Comparison of ENCODE assay signal across 10 cellular contexts in the genomic region with DNA sequence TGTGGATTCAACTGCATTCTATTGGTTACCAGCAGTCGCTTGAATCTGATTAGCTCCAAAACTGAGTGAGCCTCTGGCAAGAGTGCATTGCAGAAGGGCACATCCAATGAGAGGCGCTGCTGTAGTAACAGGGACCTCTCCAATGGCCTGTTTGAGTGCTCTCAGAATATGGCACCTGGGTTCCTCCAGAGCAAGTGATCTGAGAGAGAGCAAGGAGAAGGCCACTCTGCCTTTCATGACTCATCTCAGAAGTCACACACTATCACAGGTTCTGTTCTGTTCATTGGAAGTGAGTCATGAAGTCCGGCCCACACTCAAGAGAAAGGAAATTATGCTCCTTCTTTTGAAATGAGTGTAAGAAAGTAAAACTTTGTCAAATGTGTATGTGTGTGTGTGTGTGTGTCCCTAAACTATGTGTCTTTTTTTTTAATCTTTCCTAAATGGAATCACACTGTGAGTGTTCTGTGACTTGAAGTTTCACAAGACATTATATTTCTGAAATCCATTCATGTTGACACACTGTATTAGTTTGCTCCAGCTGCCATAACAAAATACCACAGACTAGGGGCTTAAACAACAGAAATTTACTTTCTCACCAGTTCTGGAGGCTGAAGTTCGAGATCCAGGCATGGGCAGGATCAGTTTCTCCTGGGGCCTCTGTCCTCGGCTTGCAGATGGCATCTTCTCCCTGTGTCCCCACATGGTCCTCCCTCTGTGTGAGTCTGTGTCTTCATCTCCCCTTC.
A peak's percentile ranks its signal among the peaks of the same experiment; 100 is the strongest.
DNase-seq lines count a peak whose midpoint lies in the region; ATAC-seq and TF ChIP-seq lines count a peak whose summit lies in the region.
"Had no signal": no experiment of that assay in that cellular context is flagged by ENCODE, and none has a peak within 500 bp of the region (broad histone marks: within the 10 kb centered on the region; RNA-seq: fewer than 3 reads in every experiment).

No MANE protein-coding gene starts in this region.

- DNase-seq in activated CD4-positive, alpha-beta memory T cell treated with anti-CD3 and anti-CD28 coated beads for 36 hours = peak; percentile 61
- DNase-seq in activated CD4-positive, alpha-beta memory T cell treated with anti-CD3 and anti-CD28 coated beads, Interleukin-2, amount 10 ng/mL, durations not matched to agents 7 days and 5 days = no peak
- peak; percentile 36 for DNase-seq in HPDE6-E6E7 (ENCODE audit: extremely low spot score)
- DNase-seq in epithelial cell of prostate (ENCODE audit: low read depth, low spot score) = peak; percentile 78
- DNase-seq in DMS 273 (lab: John Stamatoyannopoulos, UW; ENCODE audit: unreplicated experiment) = no peak
- no peak for DNase-seq in NCI-H1417 (lab: John Stamatoyannopoulos, UW)
- DNase-seq in dorsolateral prefrontal cortex = no peak
- DNase-seq: MG63 had no signal

- H3K27me3 ChIP-seq in dorsolateral prefrontal cortex = no peaks in the 10 kb centered on the region
- H3K27me3 ChIP-seq: MG63 had no signal

- peak overlapping the region; percentile 51 for H3K27ac Mint-ChIP-seq in activated CD4-positive, alpha-beta memory T cell treated with anti-CD3 and anti-CD28 coated beads for 36 hours
- H3K27ac Mint-ChIP-seq in activated CD4-positive, alpha-beta memory T cell treated with anti-CD3 and anti-CD28 coated beads, Interleukin-2, amount 10 ng/mL, durations not matched to agents 7 days and 5 days = no peak overlapping the region
- peak overlapping the region; percentile 18 for H3K27ac Mint-ChIP-seq in stimulated activated memory B cell treated with anti-CD40 and anti-IgM and Interleukin-4, amounts not matched to agents 10 μg/mL and 1 μg/mL and 100 μg/mL, for 72 hours

- H3K27ac ChIP-seq in epithelial cell of prostate (peak overlapping the region; percentile 58), dorsolateral prefrontal cortex (no peak overlapping the region)
- H3K27ac ChIP-seq: C4-2B had no signal

- no peak overlapping the region for H3K4me3 ChIP-seq in dorsolateral prefrontal cortex
- H3K4me3 ChIP-seq: MG63 had no signal

- ATAC-seq in stimulated activated memory B cell treated with anti-CD40 and anti-IgM and Interleukin-4, amounts not matched to agents 10 μg/mL and 1 μg/mL and 100 μg/mL, for 72 hours = peak; percentile 95

- TF ChIP-seq CTCF in dorsolateral prefrontal cortex (IDR thresholded peaks at IDR 0.05 in 54 of 56, conservative IDR thresholded peaks at IDR 0.05 in 2 of 56; ENCODE audit: low read depth in 1 of 56, partially characterized antibody in 56 of 56) = no peak

- peaks cover 12% of the 10 kb centered on the region for H3K9me3 Mint-ChIP-seq in activated CD4-positive, alpha-beta memory T cell treated with anti-CD3 and anti-CD28 coated beads for 36 hours
- H3K9me3 Mint-ChIP-seq in activated CD4-positive, alpha-beta memory T cell treated with anti-CD3 and anti-CD28 coated beads, Interleukin-2, amount 10 ng/mL, durations not matched to agents 7 days and 5 days = peaks cover 4% of the 10 kb centered on the region
- peaks cover 3% of the 10 kb centered on the region for H3K9me3 Mint-ChIP-seq in stimulated activated memory B cell treated with anti-CD40 and anti-IgM and Interleukin-4, amounts not matched to agents 10 μg/mL and 1 μg/mL and 100 μg/mL, for 72 hours

- H3K36me3 Mint-ChIP-seq in activated CD4-positive, alpha-beta memory T cell treated with anti-CD3 and anti-CD28 coated beads for 36 hours = no peaks in the 10 kb centered on the region
- H3K36me3 Mint-ChIP-seq in activated CD4-positive, alpha-beta memory T cell treated with anti-CD3 and anti-CD28 coated beads, Interleukin-2, amount 10 ng/mL, durations not matched to agents 7 days and 5 days (ENCODE audit: low read depth) = no peaks in the 10 kb centered on the region
- no peaks in the 10 kb centered on the region for H3K36me3 Mint-ChIP-seq in stimulated activated memory B cell treated with anti-CD40 and anti-IgM and Interleukin-4, amounts not matched to agents 10 μg/mL and 1 μg/mL and 100 μg/mL, for 72 hours

- CTCF ChIA-PET in activated CD4-positive, alpha-beta memory T cell treated with anti-CD3 and anti-CD28 coated beads for 36 hours (lab: Charles Lee) = interaction anchor here (0.8 kb wide), 1 partner anchor 305 kb away, joined by 3 read pairs; no protein-coding TSS in a partner anchor
- CTCF ChIA-PET in activated CD4-positive, alpha-beta memory T cell treated with anti-CD3 and anti-CD28 coated beads, Interleukin-2, amount 10 ng/mL, durations not matched to agents 7 days and 5 days (lab: Charles Lee) = no interaction called here

- H3K27me3 Mint-ChIP-seq in activated CD4-positive, alpha-beta memory T cell treated with anti-CD3 and anti-CD28 coated beads for 36 hours = peaks cover 24% of the 10 kb centered on the region
- H3K27me3 Mint-ChIP-seq in activated CD4-positive, alpha-beta memory T cell treated with anti-CD3 and anti-CD28 coated beads, Interleukin-2, amount 10 ng/mL, durations not matched to agents 7 days and 5 days = peaks cover 12% of the 10 kb centered on the region
- peaks cover 51% of the 10 kb centered on the region for H3K27me3 Mint-ChIP-seq in stimulated activated memory B cell treated with anti-CD40 and anti-IgM and Interleukin-4, amounts not matched to agents 10 μg/mL and 1 μg/mL and 100 μg/mL, for 72 hours

- peaks cover 21% of the 10 kb centered on the region for H3K4me1 Mint-ChIP-seq in activated CD4-positive, alpha-beta memory T cell treated with anti-CD3 and anti-CD28 coated beads for 36 hours (ENCODE audit: low read depth)
- peaks cover 9% of the 10 kb centered on the region for H3K4me1 Mint-ChIP-seq in activated CD4-positive, alpha-beta memory T cell treated with anti-CD3 and anti-CD28 coated beads, Interleukin-2, amount 10 ng/mL, durations not matched to agents 7 days and 5 days
- no peaks in the 10 kb centered on the region for H3K4me1 Mint-ChIP-seq in stimulated activated memory B cell treated with anti-CD40 and anti-IgM and Interleukin-4, amounts not matched to agents 10 μg/mL and 1 μg/mL and 100 μg/mL, for 72 hours

- no peak overlapping the region for H3K4me3 Mint-ChIP-seq in activated CD4-positive, alpha-beta memory T cell treated with anti-CD3 and anti-CD28 coated beads for 36 hours
- H3K4me3 Mint-ChIP-seq in activated CD4-positive, alpha-beta memory T cell treated with anti-CD3 and anti-CD28 coated beads, Interleukin-2, amount 10 ng/mL, durations not matched to agents 7 days and 5 days = no peak overlapping the region
- H3K4me3 Mint-ChIP-seq in stimulated activated memory B cell treated with anti-CD40 and anti-IgM and Interleukin-4, amounts not matched to agents 10 μg/mL and 1 μg/mL and 100 μg/mL, for 72 hours = no peak overlapping the region

- POLR2A ChIA-PET in activated CD4-positive, alpha-beta memory T cell treated with anti-CD3 and anti-CD28 coated beads for 36 hours (lab: Charles Lee) = interaction anchor here (0.7 to 1.5 kb wide), 2 partner anchors 301 to 304 kb away, joined by 3 read pairs; no protein-coding TSS in a partner anchor
- POLR2A ChIA-PET in activated CD4-positive, alpha-beta memory T cell treated with anti-CD3 and anti-CD28 coated beads, Interleukin-2, amount 10 ng/mL, durations not matched to agents 7 days and 5 days (lab: Charles Lee) = no interaction called here

- intact Hi-C loops in activated CD4-positive, alpha-beta memory T cell treated with anti-CD3 and anti-CD28 coated beads for 36 hours (cut with micrococcal nuclease) = loop anchor here (1.0 to 10.0 kb wide), 5 partner anchors 86 to 364 kb away; a partner anchor contains a TSS
- intact Hi-C loops in dorsolateral prefrontal cortex (cut with DNase I) = no loop called here

Comparison
In these comparisons a context has a peak if more than half of its experiments do, and no peak if none do; other contexts are left out.
1. DNase-seq: peak in activated CD4-positive, alpha-beta memory T cell treated with anti-CD3 and anti-CD28 coated beads for 36 hours (single experiment), HPDE6-E6E7 (single experiment) and epithelial cell of prostate (single experiment); none in activated CD4-positive, alpha-beta memory T cell treated with anti-CD3 and anti-CD28 coated beads, Interleukin-2, amount 10 ng/mL, durations not matched to agents 7 days and 5 days (single experiment), DMS 273 (single experiment), NCI-H1417 (0 of 3) and dorsolateral prefrontal cortex (0 of 10).